In the genomic region with DNA sequence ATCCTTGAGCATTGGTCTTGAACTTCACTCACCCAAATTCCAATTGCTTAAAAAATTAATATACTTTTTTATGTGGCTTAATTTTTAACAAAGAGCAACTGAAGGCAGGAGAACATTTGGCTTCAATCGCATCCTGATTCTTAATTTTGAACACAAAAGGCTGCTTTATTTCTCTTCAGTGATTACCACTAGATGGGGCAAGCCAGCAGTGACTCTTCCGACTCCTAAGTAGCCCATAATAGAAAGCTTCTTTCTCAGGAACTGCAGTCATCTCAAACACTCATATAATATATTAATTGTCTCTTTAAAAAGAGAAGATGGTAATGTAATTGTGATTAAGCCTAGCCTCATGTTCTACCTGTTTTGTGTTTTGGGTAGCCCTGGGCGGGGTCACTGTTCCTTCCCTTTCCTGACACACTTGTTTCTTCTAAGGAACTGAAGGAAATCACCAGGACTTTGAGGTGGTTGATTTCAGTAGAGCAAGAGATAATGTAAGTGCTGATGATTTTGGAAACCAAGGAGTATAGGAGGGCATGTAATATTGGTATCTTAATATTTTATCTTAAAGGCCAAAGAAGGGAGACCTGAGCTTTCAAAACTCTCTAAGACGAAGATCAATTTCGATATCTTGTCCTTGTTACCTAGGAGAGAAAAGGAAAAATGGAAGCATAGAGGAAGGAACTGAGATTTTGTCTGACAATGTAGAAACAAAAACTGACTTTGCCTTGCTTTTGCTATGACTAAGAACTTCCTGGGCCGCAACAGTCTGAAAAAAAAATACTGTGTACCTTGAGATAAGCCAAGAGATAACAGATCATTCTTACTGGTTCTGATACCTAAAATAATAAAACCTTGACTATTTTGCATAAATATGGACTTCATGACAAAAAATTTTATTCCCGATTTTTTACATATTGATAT, we compare ENCODE assay signal across 8 cellular contexts.
DNase-seq lines count a peak whose midpoint lies in the region; ATAC-seq and TF ChIP-seq lines count a peak whose summit lies in the region.

No MANE protein-coding gene starts in this region.

- POLR2A ChIA-PET in AG04449 (lab: Yijun Ruan, JAX): no interaction called here

- H3K4me3 ChIP-seq in AG04449 (ENCODE audit: low read depth, low read length): no peak overlapping the region
- H3K4me3 ChIP-seq in GM06990 (replicated peaks; ENCODE audit: low read depth, low read length): no peak overlapping the region

- H3K9me3 Mint-ChIP-seq in chondrocyte (ENCODE audit: low read depth): no peaks in the 10 kb centered on the region
- no peaks in the 10 kb centered on the region for H3K9me3 Mint-ChIP-seq in stimulated activated memory B cell treated with anti-CD40 and anti-IgM and Interleukin-4, amounts not matched to agents 10 μg/mL and 1 μg/mL and 100 μg/mL, for 72 hours

- ATAC-seq in HG03060 (IDR thresholded peaks at IDR 0.05; ENCODE audit: low read depth, unreplicated experiment): peak; percentile 41
- ATAC-seq in stimulated activated memory B cell treated with anti-CD40 and anti-IgM and Interleukin-4, amounts not matched to agents 10 μg/mL and 1 μg/mL and 100 μg/mL, for 72 hours: no peak

- H3K27ac Mint-ChIP-seq in chondrocyte (ENCODE audit: unreplicated experiment): no peak overlapping the region
- H3K27ac Mint-ChIP-seq in stimulated activated memory B cell treated with anti-CD40 and anti-IgM and Interleukin-4, amounts not matched to agents 10 μg/mL and 1 μg/mL and 100 μg/mL, for 72 hours: no peak overlapping the region

- no peaks in the 10 kb centered on the region for H3K36me3 ChIP-seq in GM06990 (ENCODE audit: control insufficient read depth, insufficient read depth, low read length)

- H3K27me3 ChIP-seq in GM06990 (replicated peaks; ENCODE audit: control insufficient read depth, insufficient read depth, low read length): no peaks in the 10 kb centered on the region; the same call in 1 of the 2 replicates

- no peaks in the 10 kb centered on the region for H3K36me3 Mint-ChIP-seq in chondrocyte (ENCODE audit: low read depth)
- no peaks in the 10 kb centered on the region for H3K36me3 Mint-ChIP-seq in stimulated activated memory B cell treated with anti-CD40 and anti-IgM and Interleukin-4, amounts not matched to agents 10 μg/mL and 1 μg/mL and 100 μg/mL, for 72 hours

- no peak for DNase-seq in AG04449 (ENCODE audit: low read depth, low spot score)
- no peak for DNase-seq in GM06990 (ENCODE audit: extremely low read depth, insufficient read length)
- DNase-seq in NOMO-1 treated with dmso at 0.1 percent for 144 hours (lab: John Stamatoyannopoulos, UW; ENCODE audit: unreplicated experiment): peak; percentile 7
- no peak for DNase-seq in chondrocyte (ENCODE audit: low spot score)
- peak; percentile 80 for DNase-seq in medulla oblongata (ENCODE audit: extremely low spot score)
- DNase-seq in NCI-H2227 treated with DMSO at 0.1 percent for 48 hours (lab: John Stamatoyannopoulos, UW): no peak

- H3K27me3 Mint-ChIP-seq in chondrocyte (ENCODE audit: low read depth): peaks cover 51% of the 10 kb centered on the region
- H3K27me3 Mint-ChIP-seq in stimulated activated memory B cell treated with anti-CD40 and anti-IgM and Interleukin-4, amounts not matched to agents 10 μg/mL and 1 μg/mL and 100 μg/mL, for 72 hours: no peaks in the 10 kb centered on the region

- H3K4me1 Mint-ChIP-seq in chondrocyte (ENCODE audit: low read depth): no peaks in the 10 kb centered on the region
- no peaks in the 10 kb centered on the region for H3K4me1 Mint-ChIP-seq in stimulated activated memory B cell treated with anti-CD40 and anti-IgM and Interleukin-4, amounts not matched to agents 10 μg/mL and 1 μg/mL and 100 μg/mL, for 72 hours

- H3K4me3 Mint-ChIP-seq in chondrocyte (ENCODE audit: unreplicated experiment): no peak overlapping the region
- no peak overlapping the region for H3K4me3 Mint-ChIP-seq in stimulated activated memory B cell treated with anti-CD40 and anti-IgM and Interleukin-4, amounts not matched to agents 10 μg/mL and 1 μg/mL and 100 μg/mL, for 72 hours

- CTCF ChIA-PET in AG04449 (lab: Yijun Ruan, JAX): interaction anchor here (1.0 to 2.1 kb wide), 8 partner anchors 10 to 557 kb away, joined by 3 to 19 read pairs (median 4); no protein-coding TSS in a partner anchor

- TF ChIP-seq CTCF in AG04449 (IDR thresholded peaks at IDR 0.05; ENCODE audit: insufficient read depth, low read length, missing control alignments) (peak; percentile 31), GM06990 (IDR thresholded peaks at IDR 0.05; ENCODE audit: insufficient read depth, low read length, poor library complexity, severe bottlenecking) (peak; percentile 62), chondrocyte (IDR thresholded peaks at IDR 0.05) (peak; percentile 87)

Comparison
In these comparisons a context has a peak if more than half of its experiments do, and no peak if none do; other contexts are left out.
1. DNase-seq: peak in NOMO-1 treated with dmso at 0.1 percent for 144 hours (single experiment) and medulla oblongata (single experiment); none in AG04449 (single experiment), GM06990 (single experiment), chondrocyte (single experiment) and NCI-H2227 treated with DMSO at 0.1 percent for 48 hours (single experiment).
2. CTCF ChIP-seq: peak in every context shown above with its lines; median percentile 87 in chondrocyte; 62 in GM06990; 31 in AG04449.